In the genomic region with DNA sequence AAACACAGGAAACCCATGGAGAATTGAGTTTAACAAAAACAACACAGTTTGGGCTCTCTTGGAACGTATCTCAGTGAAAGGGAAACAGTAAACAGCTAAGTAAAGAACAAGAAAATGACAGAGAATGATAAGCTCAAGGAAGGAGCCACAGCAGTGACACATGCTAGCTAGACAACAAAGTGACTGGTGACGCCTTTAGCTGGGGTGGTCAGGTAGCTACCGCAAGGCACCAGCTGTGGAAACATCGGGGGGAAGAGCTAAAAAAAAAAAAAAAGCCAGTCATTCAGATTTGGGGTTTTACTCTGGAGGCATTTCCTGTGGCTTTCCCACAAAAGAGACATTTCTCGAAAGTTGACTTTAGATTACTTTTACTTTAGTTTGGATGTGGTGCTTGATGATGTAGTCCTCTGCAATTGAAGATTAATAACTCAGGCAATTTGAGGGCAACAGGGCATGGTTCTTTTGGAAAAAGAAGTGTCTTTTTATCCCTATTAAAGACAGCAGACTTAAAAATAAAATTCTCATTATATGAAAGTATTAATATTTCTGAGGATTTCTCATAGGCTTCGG, we compare ENCODE assay signal across 11 cellular contexts.
DNase-seq lines count a peak whose midpoint lies in the region; ATAC-seq lines count a peak whose summit lies in the region.
"Had no signal": no experiment of that assay in that cellular context is flagged by ENCODE, and none has a peak within 500 bp of the region (broad histone marks: within the 10 kb centered on the region; RNA-seq: fewer than 3 reads in every experiment).

No MANE protein-coding gene starts in this region.

- no peaks in the 10 kb centered on the region for H3K36me3 Mint-ChIP-seq in stimulated activated memory B cell treated with anti-CD40 and anti-IgM and Interleukin-4, amounts not matched to agents 10 μg/mL and 1 μg/mL and 100 μg/mL, for 72 hours

- H3K27me3 Mint-ChIP-seq in stimulated activated memory B cell treated with anti-CD40 and anti-IgM and Interleukin-4, amounts not matched to agents 10 μg/mL and 1 μg/mL and 100 μg/mL, for 72 hours: peaks cover 70% of the 10 kb centered on the region

- no peak overlapping the region for H3K27ac Mint-ChIP-seq in stimulated activated memory B cell treated with anti-CD40 and anti-IgM and Interleukin-4, amounts not matched to agents 10 μg/mL and 1 μg/mL and 100 μg/mL, for 72 hours

- peaks cover 8% of the 10 kb centered on the region for H3K9me3 Mint-ChIP-seq in stimulated activated memory B cell treated with anti-CD40 and anti-IgM and Interleukin-4, amounts not matched to agents 10 μg/mL and 1 μg/mL and 100 μg/mL, for 72 hours

- H3K4me3 Mint-ChIP-seq in stimulated activated memory B cell treated with anti-CD40 and anti-IgM and Interleukin-4, amounts not matched to agents 10 μg/mL and 1 μg/mL and 100 μg/mL, for 72 hours: no peak overlapping the region

- H3K4me1 Mint-ChIP-seq in stimulated activated memory B cell treated with anti-CD40 and anti-IgM and Interleukin-4, amounts not matched to agents 10 μg/mL and 1 μg/mL and 100 μg/mL, for 72 hours: peaks cover 11% of the 10 kb centered on the region

- no peak for ATAC-seq in stimulated activated memory B cell treated with anti-CD40 and anti-IgM and Interleukin-4, amounts not matched to agents 10 μg/mL and 1 μg/mL and 100 μg/mL, for 72 hours
- no peak for ATAC-seq in GM18519 (IDR thresholded peaks at IDR 0.05; ENCODE audit: low FRiP score, unreplicated experiment)

- DNase-seq in NK-92 treated with Interleukin-12 subunit alpha and Interleukin-12 subunit beta, amount 100 ng/mL, for 24 hours (lab: John Stamatoyannopoulos, UW): peak; percentile 73
- DNase-seq in NK-92 (lab: John Stamatoyannopoulos, UW; ENCODE audit: unreplicated experiment) (no peak), NCI-H345 (lab: John Stamatoyannopoulos, UW) (no peak)
- peak; percentile 40 for DNase-seq in activated CD4-positive, alpha-beta T cell treated with anti-CD3 and anti-CD28 coated beads, Interleukin-2, amount 50 U/mL, for 1 hour
- DNase-seq in central memory CD4-positive, alpha-beta T cell: peak; percentile 61
- peak; percentile 45 to 77 for DNase-seq in stimulated activated CD8-positive, alpha-beta memory T cell treated with anti-CD3 and anti-CD28 coated beads, Interleukin-7, amount 100 ng/mL, for 48 hours (ENCODE audit: extremely low read depth in 1 of 2, low read depth in 1 of 2)
- DNase-seq: 8988T, NCI-H446, substantia nigra had no signal

Comparison
In these comparisons a context has a peak if more than half of its experiments do, and no peak if none do; other contexts are left out.
1. DNase-seq: peak in NK-92 treated with Interleukin-12 subunit alpha and Interleukin-12 subunit beta, amount 100 ng/mL, for 24 hours (single experiment), activated CD4-positive, alpha-beta T cell treated with anti-CD3 and anti-CD28 coated beads, Interleukin-2, amount 50 U/mL, for 1 hour (single experiment), central memory CD4-positive, alpha-beta T cell (single experiment) and stimulated activated CD8-positive, alpha-beta memory T cell treated with anti-CD3 and anti-CD28 coated beads, Interleukin-7, amount 100 ng/mL, for 48 hours (2 of 2); none in NK-92 (single experiment) and NCI-H345 (single experiment).